ENCODE assay signal across 9 cellular contexts in genomic region chr10:22319559-22320558, GRCh38. TPM values are rescaled to one million over a fixed set of nuclear protein-coding genes. Genes with fewer than 3 reads are reported as not detected.
A peak's percentile ranks its signal among the peaks of the same experiment; 100 is the strongest.
DNase-seq lines count a peak whose midpoint lies in the region; ATAC-seq and TF ChIP-seq lines count a peak whose summit lies in the region.
"Had no signal": no experiment of that assay in that cellular context is flagged by ENCODE, and none has a peak within 500 bp of the region (broad histone marks: within the 10 kb centered on the region; RNA-seq: fewer than 3 reads in every experiment).

No MANE protein-coding gene starts in this region.

- ATAC-seq in GM21390 (IDR thresholded peaks at IDR 0.05; ENCODE audit: unreplicated experiment) = no peak

- no peak for TF ChIP-seq POLR2A in lower leg skin (IDR thresholded peaks at IDR 0.05)

- POLR2A ChIA-PET in HEK293T (lab: Yijun Ruan, JAX) = interaction anchor here (0.9 to 1.8 kb wide), 2 partner anchors 115 to 117 kb away, joined by 3 to 7 read pairs; no protein-coding TSS in a partner anchor

- peak overlapping the region; percentile 95 to 96 for H3K27ac ChIP-seq in tibial artery

- peaks cover 0 to 4% of the 10 kb centered on the region in 2 donors for H3K27me3 ChIP-seq in tibial artery

- CTCF ChIA-PET in HEK293T (lab: Yijun Ruan, JAX) = no interaction called here

- TF ChIP-seq CTCF in AG10803 (conservative IDR thresholded peaks at IDR 0.05; ENCODE audit: low read length) = no peak
- TF ChIP-seq CTCF in lower leg skin (IDR thresholded peaks at IDR 0.05) = no peak
- peak in 1 of 2 experiments; percentile 10 for TF ChIP-seq CTCF in tibial artery (IDR thresholded peaks at IDR 0.05)

- H3K36me3 ChIP-seq in tibial artery = no peaks in the 10 kb centered on the region

- no peaks in the 10 kb centered on the region for H3K9me3 ChIP-seq in tibial artery

- no peak for DNase-seq in AG10803 (ENCODE audit: low read depth)
- DNase-seq in HEK293T (ENCODE audit: extremely low spot score) = no peak
- DNase-seq in amniotic epithelial cell (ENCODE audit: low read depth) = peak; percentile 24
- no peak for DNase-seq in lower leg skin (ENCODE audit: low spot score in 2 of 2)
- DNase-seq in tibial artery = no peak
- DNase-seq in dermis blood vessel endothelial cell = no peak
- no peak for DNase-seq in globus pallidus (ENCODE audit: low spot score)

- intact Hi-C loops in lower leg skin (cut with DNase I; ENCODE audit: low total_unique reads) (loop anchor here (5.0 to 10.0 kb wide), 2 partner anchors 68 to 1025 kb away; no protein-coding TSS in a partner anchor), tibial artery (cut with DNase I; ENCODE audit: low total_unique reads) (loop anchor here (5.0 kb wide), 1 partner anchor 68 kb away; no protein-coding TSS in a partner anchor)

- H3K4me3 ChIP-seq in AG10803 (ENCODE audit: low read length) = peak overlapping the region; percentile 58
- peak overlapping the region; percentile 36 for H3K4me3 ChIP-seq in lower leg skin (ENCODE audit: low read depth, poor library complexity, severe bottlenecking)
- peak overlapping the region; percentile 94 to 97 for H3K4me3 ChIP-seq in tibial artery

- H3K4me1 ChIP-seq in tibial artery = peaks cover 0 to 57% (median 31%) of the 10 kb centered on the region in 4 donors

- WGBS in lower leg skin, 2 donors = 39 to 46% methylated on average over 25 to 32 of the region's 40 CpGs

TF ChIP-seq in HEK293T, 16 proteins besides CTCF, POLR2A, EP300 and RAD21:
- TF ChIP-seq TARDBP (IDR thresholded peaks at IDR 0.05) = no peak
- no peak for TF ChIP-seq ARNT (IDR thresholded peaks at IDR 0.05)
- TF ChIP-seq NFRKB (IDR thresholded peaks at IDR 0.05) = no peak
- TF ChIP-seq PKNOX1 (IDR thresholded peaks at IDR 0.05) = peak; percentile 55
- no peak for TF ChIP-seq SP1 (IDR thresholded peaks at IDR 0.05)

RNA-seq across cellular contexts. Expression of gene BMI1, which starts 1.0 kb away (rescaled TPM):
- total RNA-seq in lower leg skin = 10 to 100 TPM; 16.7 to 37.6 (median 28.3) TPM
- total RNA-seq in dermis blood vessel endothelial cell = 40.1 and 49.4 TPM in 2 replicates

RNA-seq across cellular contexts. Expression of gene COMMD3, which starts 3.7 kb away (rescaled TPM):
- total RNA-seq in lower leg skin (100 to 1,000 TPM in 1 of 4 donors, 10 to 100 TPM in 3; 34.5 to 113 (median 51.9) TPM), dermis blood vessel endothelial cell (29.3 and 40.0 TPM in 2 replicates)

RNA-seq across cellular contexts. Expression of gene SPAG6, which starts 25.4 kb away (rescaled TPM):
- total RNA-seq in lower leg skin = under 1 TPM in 2 of 4 donors, not detected in 2; 0.64 to 0.75 TPM
- not detected in 2 replicates for total RNA-seq in dermis blood vessel endothelial cell
- total RNA-seq: pulmonary artery endothelial cell had no signal

Comparison
In these comparisons a context has a peak if more than half of its experiments do, and no peak if none do; other contexts are left out.
1. H3K4me3 ChIP-seq: peak in every context shown above with its lines; median percentile 96 in tibial artery; 58 in AG10803; 36 in lower leg skin.